Comparison of ENCODE assay signal across 2 cellular contexts in the genomic region with DNA sequence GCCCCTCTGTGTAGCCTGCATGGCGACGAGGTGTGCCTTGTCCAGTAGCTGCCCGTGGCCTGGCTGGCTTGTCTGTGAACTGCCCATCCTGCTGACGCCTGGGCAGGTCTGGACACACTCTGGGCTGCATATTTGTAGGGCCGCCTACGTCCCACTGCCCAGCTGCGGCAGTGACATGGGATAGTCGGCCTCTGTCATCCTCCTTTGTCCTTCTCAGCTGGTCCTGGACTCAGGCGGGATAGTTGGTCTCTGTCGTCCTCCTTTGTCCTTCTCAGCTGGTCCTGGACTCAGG.
TF ChIP-seq lines count a peak whose summit lies in the region.

No MANE protein-coding gene starts in this region.

TF ChIP-seq in WTC11, 78 proteins besides CTCF, POLR2A, EP300 and RAD21:
- TF ChIP-seq JAZF1 (CRISPR knock-in tag; IDR thresholded peaks at IDR 0.05), result no peak
- TF ChIP-seq, protein P1, sequence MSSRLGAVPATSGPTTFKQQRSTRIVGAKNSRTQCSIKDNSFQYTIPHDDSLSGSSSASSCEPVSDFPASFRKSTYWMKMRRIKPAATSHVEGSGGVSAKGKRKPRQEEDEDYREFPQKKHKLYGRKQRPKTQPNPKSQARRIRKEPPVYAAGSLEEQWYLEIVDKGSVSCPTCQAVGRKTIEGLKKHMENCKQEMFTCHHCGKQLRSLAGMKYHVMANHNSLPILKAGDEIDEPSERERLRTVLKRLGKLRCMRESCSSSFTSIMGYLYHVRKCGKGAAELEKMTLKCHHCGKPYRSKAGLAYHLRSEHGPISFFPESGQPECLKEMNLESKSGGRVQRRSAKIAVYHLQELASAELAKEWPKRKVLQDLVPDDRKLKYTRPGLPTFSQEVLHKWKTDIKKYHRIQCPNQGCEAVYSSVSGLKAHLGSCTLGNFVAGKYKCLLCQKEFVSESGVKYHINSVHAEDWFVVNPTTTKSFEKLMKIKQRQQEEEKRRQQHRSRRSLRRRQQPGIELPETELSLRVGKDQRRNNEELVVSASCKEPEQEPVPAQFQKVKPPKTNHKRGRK (CRISPR knock-in tag; IDR thresholded peaks at IDR 0.05; ENCODE audit: borderline replicate concordance), result no peak
- TF ChIP-seq MXD4 (CRISPR knock-in tag; IDR thresholded peaks at IDR 0.05; ENCODE audit: borderline replicate concordance), result no peak
- TF ChIP-seq, protein P2, sequence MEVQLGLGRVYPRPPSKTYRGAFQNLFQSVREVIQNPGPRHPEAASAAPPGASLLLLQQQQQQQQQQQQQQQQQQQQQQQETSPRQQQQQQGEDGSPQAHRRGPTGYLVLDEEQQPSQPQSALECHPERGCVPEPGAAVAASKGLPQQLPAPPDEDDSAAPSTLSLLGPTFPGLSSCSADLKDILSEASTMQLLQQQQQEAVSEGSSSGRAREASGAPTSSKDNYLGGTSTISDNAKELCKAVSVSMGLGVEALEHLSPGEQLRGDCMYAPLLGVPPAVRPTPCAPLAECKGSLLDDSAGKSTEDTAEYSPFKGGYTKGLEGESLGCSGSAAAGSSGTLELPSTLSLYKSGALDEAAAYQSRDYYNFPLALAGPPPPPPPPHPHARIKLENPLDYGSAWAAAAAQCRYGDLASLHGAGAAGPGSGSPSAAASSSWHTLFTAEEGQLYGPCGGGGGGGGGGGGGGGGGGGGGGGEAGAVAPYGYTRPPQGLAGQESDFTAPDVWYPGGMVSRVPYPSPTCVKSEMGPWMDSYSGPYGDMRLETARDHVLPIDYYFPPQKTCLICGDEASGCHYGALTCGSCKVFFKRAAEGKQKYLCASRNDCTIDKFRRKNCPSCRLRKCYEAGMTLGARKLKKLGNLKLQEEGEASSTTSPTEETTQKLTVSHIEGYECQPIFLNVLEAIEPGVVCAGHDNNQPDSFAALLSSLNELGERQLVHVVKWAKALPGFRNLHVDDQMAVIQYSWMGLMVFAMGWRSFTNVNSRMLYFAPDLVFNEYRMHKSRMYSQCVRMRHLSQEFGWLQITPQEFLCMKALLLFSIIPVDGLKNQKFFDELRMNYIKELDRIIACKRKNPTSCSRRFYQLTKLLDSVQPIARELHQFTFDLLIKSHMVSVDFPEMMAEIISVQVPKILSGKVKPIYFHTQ (CRISPR knock-in tag; IDR thresholded peaks at IDR 0.05), result no peak
TF ChIP-seq in WTC11: peak in this region for 0.

TF ChIP-seq in H1, 55 proteins besides CTCF, POLR2A, EP300 and RAD21:
- no peak for TF ChIP-seq KDM4A (IDR thresholded peaks at IDR 0.05; ENCODE audit: low read depth, low read length, severe bottlenecking)
